12 cellular contexts compared by ENCODE assay signal in the genomic region with DNA sequence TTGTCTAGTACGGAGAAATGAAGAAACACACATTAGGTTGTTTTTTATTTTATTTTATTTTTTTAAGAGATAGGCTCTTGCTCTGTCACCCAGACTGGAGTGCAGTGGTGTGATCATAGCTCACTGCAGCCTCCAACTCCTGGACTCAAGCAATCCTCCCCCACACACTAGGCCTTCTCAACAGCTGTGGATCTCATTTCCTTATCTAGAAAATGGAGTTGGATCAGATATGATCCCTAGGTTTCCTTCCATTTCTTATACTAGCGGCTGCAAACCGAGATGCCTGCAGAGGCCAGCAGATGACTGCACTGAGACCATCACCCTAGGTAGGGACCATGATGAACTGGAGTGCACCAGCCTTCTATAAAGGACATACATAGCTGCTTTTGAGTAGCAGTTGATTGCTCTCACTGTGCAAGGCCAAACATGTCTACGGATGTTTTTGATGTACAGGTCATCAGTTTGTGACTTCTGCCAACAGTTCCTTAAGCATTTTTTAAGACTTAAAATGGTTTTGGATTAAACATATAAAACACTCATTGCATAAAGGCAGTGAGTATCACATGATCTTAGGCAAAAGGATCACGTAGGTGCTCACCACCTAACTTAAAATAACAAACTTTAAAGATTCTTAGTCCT.
"Had no signal": no experiment of that assay in that cellular context is flagged by ENCODE, and none has a peak within 500 bp of the region (broad histone marks: within the 10 kb centered on the region; RNA-seq: fewer than 3 reads in every experiment).

No MANE protein-coding gene starts in this region.

- H3K27ac ChIP-seq: gastrocnemius medialis, psoas muscle, right lobe of liver, thyroid gland, vagina, VCaP had no signal

- ATAC-seq: activated CD8-positive, alpha-beta T cell treated with anti-CD3 and anti-CD28 coated beads for 36 hours; gastrocnemius medialis; left ventricle myocardium superior; right lobe of liver; stimulated activated effector memory CD8-positive, alpha-beta T cell treated with anti-CD3 and anti-CD28 coated beads, Interleukin-12 subunit alpha, Interleukin-12 subunit beta, amount 100 ng/mL, for 72 hours had no signal

- H3K27me3 ChIP-seq: gastrocnemius medialis, right lobe of liver, thyroid gland, vagina had no signal

- H3K9me3 ChIP-seq: gastrocnemius medialis, psoas muscle, right lobe of liver, thyroid gland, vagina had no signal

- H3K4me1 ChIP-seq: gastrocnemius medialis, psoas muscle, right lobe of liver, thyroid gland, vagina had no signal

- DNase-seq: activated CD4-positive, alpha-beta T cell treated with anti-CD3 and anti-CD28 coated beads for 4 hours; activated CD8-positive, alpha-beta T cell treated with anti-CD3 and anti-CD28 coated beads for 36 hours; activated naive CD4-positive, alpha-beta T cell; gastrocnemius medialis; left ventricle myocardium superior; mesenchymal stem cell; psoas muscle; right lobe of liver; thyroid gland had no signal

- H3K4me3 ChIP-seq: gastrocnemius medialis, psoas muscle, right lobe of liver, thyroid gland, vagina had no signal
